Comparison of ENCODE assay signal across 23 cellular contexts in the genomic region with DNA sequence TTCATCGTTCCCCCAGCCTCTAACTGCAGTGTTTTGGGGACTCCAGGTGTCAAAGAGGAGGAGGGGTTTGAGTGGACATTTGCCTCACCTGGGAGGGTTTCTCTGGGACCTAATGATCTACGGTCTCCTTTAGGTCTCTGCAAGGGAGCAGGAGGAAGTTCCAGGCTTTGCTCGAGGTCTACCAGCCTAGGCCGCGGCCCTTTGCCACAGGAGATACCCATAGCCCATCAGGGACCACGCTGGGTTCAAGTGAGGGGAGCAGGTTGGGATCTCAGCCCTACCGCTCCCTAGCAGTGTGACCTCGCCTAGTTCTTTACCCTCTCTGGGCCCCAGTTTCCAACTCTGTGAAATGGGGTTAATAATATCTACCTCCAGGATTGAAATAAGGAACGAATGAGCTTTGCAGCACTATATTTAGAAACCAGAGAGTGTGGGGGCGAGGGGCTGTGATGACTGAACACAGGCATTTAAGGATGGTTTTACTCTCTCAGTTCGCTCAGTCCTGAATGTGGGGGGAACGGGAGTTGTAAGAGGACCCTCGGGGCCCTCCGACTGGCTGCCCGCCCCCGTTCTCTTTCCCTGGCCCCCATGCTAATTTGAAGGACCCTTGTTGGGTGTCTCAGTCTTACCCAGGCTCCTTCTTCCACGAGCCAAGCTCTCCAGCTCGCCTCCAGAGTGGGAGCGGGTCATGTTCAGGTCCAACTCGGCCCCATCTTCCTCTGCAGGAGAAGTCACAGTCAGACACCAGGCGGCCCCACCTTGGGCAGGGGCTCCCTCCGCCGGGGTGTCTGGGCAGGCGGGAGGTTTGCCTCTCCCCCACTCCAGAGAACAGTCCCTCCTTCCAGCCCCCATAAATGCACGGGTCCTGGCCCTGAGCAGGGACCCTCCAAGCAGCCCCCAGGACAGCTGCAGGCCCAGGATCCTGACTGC. TPM values are rescaled to one million over a fixed set of nuclear protein-coding genes. Genes with fewer than 3 reads are reported as not detected.
DNase-seq lines count a peak whose midpoint lies in the region; ATAC-seq, FAIRE-seq and TF ChIP-seq lines count a peak whose summit lies in the region.
"Had no signal": no experiment of that assay in that cellular context is flagged by ENCODE, and none has a peak within 500 bp of the region (broad histone marks: within the 10 kb centered on the region; RNA-seq: fewer than 3 reads in every experiment).

No MANE protein-coding gene starts in this region.

- DNase-seq in H1 (ENCODE audit: low read depth in 1 of 2, low spot score in 2 of 2), result no peak
- no peak for DNase-seq in lower lobe of right lung
- DNase-seq in gastrocnemius medialis, result no peak
- DNase-seq in chondrocyte (ENCODE audit: low spot score), result no peak
- no peak for DNase-seq in glutamatergic neuron
- DNase-seq: activated B cell treated with CpG ODN at 0.5 μM for 24 hours; activated naive CD4-positive, alpha-beta T cell treated with Interleukin-2 at 50 U/mL for 16 hours; activated T-cell treated with anti-CD3 and anti-CD28 coated beads, Interleukin-2, amount 50 U/mL, for 1 hour; anterior cingulate cortex; CD4-positive, alpha-beta memory T cell; cerebellar nuclear complex; DMS153; GF-D8; MV-4-11; NCI-H1694 treated with DMSO at 0.1 percent for 48 hours; stimulated activated naive CD4-positive, alpha-beta T cell; T-helper 9 cell; tibial artery had no signal

- peaks cover 19% of the 10 kb centered on the region for H3K4me1 Mint-ChIP-seq in activated T-helper 17 cell treated with anti-CD3 and anti-CD28 coated beads, Interleukin-2, amount 50 U/mL, for 72 hours
- H3K4me1 Mint-ChIP-seq in chondrocyte (ENCODE audit: low read depth), result peaks cover 53% of the 10 kb centered on the region
- H3K4me1 Mint-ChIP-seq in glutamatergic neuron (ENCODE audit: low read depth, unreplicated experiment), result peaks cover 10% of the 10 kb centered on the region

- no peaks in the 10 kb centered on the region for H3K36me3 ChIP-seq in H1 (ENCODE audit: control insufficient read depth in 2 of 4, insufficient read depth in 4 of 4, low read length in 3 of 4)
- peaks cover 32% of the 10 kb centered on the region for H3K36me3 ChIP-seq in lower lobe of right lung
- no peaks in the 10 kb centered on the region for H3K36me3 ChIP-seq in gastrocnemius medialis

- peak overlapping the region; percentile 80 for H2BK12ac ChIP-seq in H1 (ENCODE audit: low read depth, low read length)

- no peaks in the 10 kb centered on the region for H3K9me3 Mint-ChIP-seq in activated T-helper 17 cell treated with anti-CD3 and anti-CD28 coated beads, Interleukin-2, amount 50 U/mL, for 72 hours
- H3K9me3 Mint-ChIP-seq in chondrocyte (ENCODE audit: low read depth), result no peaks in the 10 kb centered on the region
- H3K9me3 Mint-ChIP-seq in glutamatergic neuron (ENCODE audit: unreplicated experiment), result no peaks in the 10 kb centered on the region
- H3K9me3 Mint-ChIP-seq: activated B cell treated with CpG ODN at 0.5 μM for 24 hours; CD4-positive, alpha-beta memory T cell had no signal

- no peak overlapping the region for H3K4me3 Mint-ChIP-seq in activated T-helper 17 cell treated with anti-CD3 and anti-CD28 coated beads, Interleukin-2, amount 50 U/mL, for 72 hours
- H3K4me3 Mint-ChIP-seq in chondrocyte (ENCODE audit: unreplicated experiment), result no peak overlapping the region
- no peak overlapping the region for H3K4me3 Mint-ChIP-seq in glutamatergic neuron (ENCODE audit: unreplicated experiment)
- H3K4me3 Mint-ChIP-seq: activated B cell treated with CpG ODN at 0.5 μM for 24 hours; CD4-positive, alpha-beta memory T cell had no signal

- TF ChIP-seq POLR2A in H1 (IDR thresholded peaks at IDR 0.05; ENCODE audit: control extremely low read depth in 1 of 2, low read depth in 2 of 2, low read length in 2 of 2) (no peak), gastrocnemius medialis (IDR thresholded peaks at IDR 0.05) (no peak)

- H3K4me1 ChIP-seq in H1 (replicated peaks in 1 of 4; ENCODE audit: control insufficient read depth in 3 of 4, insufficient read depth in 4 of 4, low read length in 3 of 4) (peaks cover 4 to 47% (median 34%) of the 10 kb centered on the region in 4 experiments), lower lobe of right lung (peaks cover 72% of the 10 kb centered on the region), gastrocnemius medialis (peaks cover 55 to 59% of the 10 kb centered on the region in 2 donors)

- POLR2A ChIA-PET in H1 (lab: Charles Lee; ENCODE audit: partially characterized antibody), result interaction anchor here (0.9 to 4.6 kb wide), 9 partner anchors 10 to 87 kb away, joined by 3 to 47 read pairs (median 4); partner anchors contain the start of genes PDGFB and RPL3

- H3K4me3 ChIP-seq in H1 (ENCODE audit: extremely low read depth in 1 of 4, insufficient read depth in 2 of 4, low read depth in 3 of 4, low read length in 4 of 4) (no peak overlapping the region), lower lobe of right lung (no peak overlapping the region), gastrocnemius medialis (peak overlapping the region in 1 of 4 donors; percentile 12)
- H3K4me3 ChIP-seq: smooth muscle cell, tibial artery had no signal

- peak overlapping the region; percentile 29 for H3K4ac ChIP-seq in H1 (replicated peaks; ENCODE audit: insufficient read length, low read depth, low read length)

- 0 out of 2 replicates have a peak overlapping the region, but pooled peaks have one; percentile 72 for H4K8ac ChIP-seq in H1 (ENCODE audit: extremely low read depth, insufficient read depth, low read length)

- no peak overlapping the region for H3K9ac ChIP-seq in H1 (replicated peaks in 1 of 4; ENCODE audit: extremely low read depth in 1 of 4, low read depth in 3 of 4, low read length in 3 of 4)

- no peak overlapping the region for H4K91ac ChIP-seq in H1 (replicated peaks; ENCODE audit: insufficient read length, low read length)

- TF ChIP-seq EP300 in H1 (IDR thresholded peaks at IDR 0.05; ENCODE audit: borderline replicate concordance in 1 of 2, low read depth in 2 of 2, low read length in 2 of 2), result no peak

- H4K5ac ChIP-seq in H1 (ENCODE audit: insufficient read length, low read depth, low read length), result no peak overlapping the region

- peaks cover 16% of the 10 kb centered on the region for H3K27me3 Mint-ChIP-seq in activated T-helper 17 cell treated with anti-CD3 and anti-CD28 coated beads, Interleukin-2, amount 50 U/mL, for 72 hours
- H3K27me3 Mint-ChIP-seq in chondrocyte (ENCODE audit: low read depth) (no peaks in the 10 kb centered on the region), glutamatergic neuron (ENCODE audit: unreplicated experiment) (peaks cover 1% of the 10 kb centered on the region)

- in situ Hi-C loops in gastrocnemius medialis (cut with MboI; ENCODE audit: low sequenced_read_pairs in 4 of 4), result no loop called here

- no peaks in the 10 kb centered on the region for H4K20me1 ChIP-seq in H1 (replicated peaks in 1 of 2; ENCODE audit: control insufficient read depth in 1 of 2, insufficient read depth in 2 of 2, low read length in 2 of 2)

- H3K79me2 ChIP-seq in H1 (ENCODE audit: control insufficient read depth in 1 of 2, insufficient read depth in 2 of 2, low read length in 2 of 2), result no peaks in the 10 kb centered on the region

- H3K9me3 ChIP-seq in H1 (ENCODE audit: insufficient read depth in 2 of 2, low read depth in 1 of 2, low read length in 1 of 2), result no peaks in the 10 kb centered on the region
- no peaks in the 10 kb centered on the region for H3K9me3 ChIP-seq in lower lobe of right lung
- no peaks in the 10 kb centered on the region for H3K9me3 ChIP-seq in gastrocnemius medialis
- H3K9me3 ChIP-seq: tibial artery had no signal

- ATAC-seq in activated T-helper 17 cell treated with anti-CD3 and anti-CD28 coated beads, Interleukin-2, amount 50 U/mL, for 72 hours (replicated peaks), result peak; percentile 45
- ATAC-seq in lower lobe of right lung (no peak), gastrocnemius medialis (no peak), GM19035 (IDR thresholded peaks at IDR 0.05; ENCODE audit: unreplicated experiment) (no peak), GM18907 (IDR thresholded peaks at IDR 0.05; ENCODE audit: unreplicated experiment) (no peak)

- peaks cover 11% of the 10 kb centered on the region for H3K36me3 Mint-ChIP-seq in activated T-helper 17 cell treated with anti-CD3 and anti-CD28 coated beads, Interleukin-2, amount 50 U/mL, for 72 hours (ENCODE audit: low read depth)
- H3K36me3 Mint-ChIP-seq in chondrocyte (ENCODE audit: low read depth), result peaks cover 5% of the 10 kb centered on the region
- H3K36me3 Mint-ChIP-seq in glutamatergic neuron (ENCODE audit: unreplicated experiment), result no peaks in the 10 kb centered on the region

- peak overlapping the region; percentile 46; the same call in 1 of the 2 replicates for H2BK15ac ChIP-seq in H1 (ENCODE audit: low read length)

- no peak overlapping the region for H2BK120ac ChIP-seq in H1 (replicated peaks; ENCODE audit: low read depth, low read length)

- CTCF ChIA-PET in H1 (lab: Charles Lee; ENCODE audit: partially characterized antibody), result interaction anchor here (0.6 to 3.3 kb wide), 7 partner anchors 17 to 154 kb away, joined by 3 to 21 read pairs (median 6); no protein-coding TSS in a partner anchor

- 84% methylated on average over 23 of the region's 25 CpGs; no CpG with 5 or more reads in 1 of the 2 experiments for WGBS in H1 (ENCODE audit: extremely low coverage in 1 of 2, insufficient coverage in 1 of 2, insufficient read length in 1 of 2, insufficient replicate concordance in 2 of 2, low coverage in 1 of 2, low lambda C conversion rate in 2 of 2, missing lambda C conversion rate in 1 of 2), 2 experiments

- H2BK5ac ChIP-seq in H1 (ENCODE audit: low read depth, low read length), result 0 out of 2 replicates have a peak overlapping the region, but pooled peaks have one; percentile 24

- no peak for TF ChIP-seq CTCF in H1 (IDR thresholded peaks at IDR 0.05; ENCODE audit: control extremely low read depth in 1 of 3, insufficient read depth in 1 of 3, low read depth in 1 of 3, low read length in 3 of 3)
- no peak for TF ChIP-seq CTCF in lower lobe of right lung (IDR thresholded peaks at IDR 0.05)
- TF ChIP-seq CTCF in gastrocnemius medialis (IDR thresholded peaks at IDR 0.05 in 4 of 5, conservative IDR thresholded peaks at IDR 0.05 in 1 of 5), result no peak
- TF ChIP-seq CTCF in chondrocyte (IDR thresholded peaks at IDR 0.05), result no peak
- TF ChIP-seq CTCF in glutamatergic neuron (IDR thresholded peaks at IDR 0.05; ENCODE audit: partially characterized antibody, unreplicated experiment), result no peak

- H3K14ac ChIP-seq in H1 (ENCODE audit: insufficient read length), result no peak overlapping the region

- H2AFZ ChIP-seq in H1 (ENCODE audit: low read length), result no peak overlapping the region

- no peak overlapping the region for H2BK20ac ChIP-seq in H1 (ENCODE audit: low read length)

- peak overlapping the region; percentile 13; the same call in 1 of the 2 replicates for H3K18ac ChIP-seq in H1 (ENCODE audit: extremely low read depth, low read length)

- H3K23ac ChIP-seq in H1 (ENCODE audit: insufficient read length), result no peak overlapping the region

- no peak for TF ChIP-seq RAD21 in H1 (IDR thresholded peaks at IDR 0.05 in 1 of 2, conservative IDR thresholded peaks at IDR 0.05 in 1 of 2; ENCODE audit: low read depth in 2 of 2, low read length in 2 of 2)

- H3K27me3 ChIP-seq in H1 (replicated peaks in 1 of 4; ENCODE audit: control insufficient read depth in 3 of 4, extremely low read depth in 1 of 4, insufficient read depth in 3 of 4, low read length in 3 of 4), result peaks cover 0 to 19% (median 9%) of the 10 kb centered on the region in 4 experiments; a peak in 5 of 7 replicates
- peaks cover 7% of the 10 kb centered on the region for H3K27me3 ChIP-seq in lower lobe of right lung (ENCODE audit: low read depth)
- no peaks in the 10 kb centered on the region for H3K27me3 ChIP-seq in gastrocnemius medialis

- H3K27ac ChIP-seq in H1 (ENCODE audit: low read depth, low read length), result no peak overlapping the region
- peak overlapping the region; percentile 77 for H3K27ac ChIP-seq in lower lobe of right lung
- peak overlapping the region; percentile 91 to 97 (median 92) for H3K27ac ChIP-seq in gastrocnemius medialis
- H3K27ac ChIP-seq: tibial artery had no signal

- 0 out of 2 replicates have a peak overlapping the region, but pooled peaks have one; percentile 28 for H2AK5ac ChIP-seq in H1 (ENCODE audit: low read depth, low read length)

- no peaks in the 10 kb centered on the region for H3K23me2 ChIP-seq in H1 (ENCODE audit: low read depth, low read length)

- no peak overlapping the region for H3K4me2 ChIP-seq in H1 (ENCODE audit: insufficient read depth in 1 of 2, low read depth in 2 of 2, low read length in 2 of 2)
- H3K4me2 ChIP-seq: smooth muscle cell had no signal

- no peaks in the 10 kb centered on the region for H3K79me1 ChIP-seq in H1 (ENCODE audit: low read depth, low read length)

- no peak for FAIRE-seq in H1 (lab: Jason Lieb, UNC)
- FAIRE-seq: HTR-8/SVneo had no signal

- no peak overlapping the region for H3K56ac ChIP-seq in H1 (replicated peaks; ENCODE audit: insufficient read length, low read depth, low read length)

- intact Hi-C loops in lower lobe of right lung (cut with DNase I), result no loop called here
- intact Hi-C loops in gastrocnemius medialis (cut with DNase I; ENCODE audit: low total_unique reads), result loop anchor here (2.0 to 10.0 kb wide), 4 partner anchors 58 to 478 kb away; partner anchors contain the start of genes CBX7 and SUN2

- no peak overlapping the region for H3K27ac Mint-ChIP-seq in activated T-helper 17 cell treated with anti-CD3 and anti-CD28 coated beads, Interleukin-2, amount 50 U/mL, for 72 hours
- H3K27ac Mint-ChIP-seq in chondrocyte (ENCODE audit: unreplicated experiment), result no peak overlapping the region
- H3K27ac Mint-ChIP-seq in glutamatergic neuron (ENCODE audit: unreplicated experiment), result no peak overlapping the region
- H3K27ac Mint-ChIP-seq: activated B cell treated with CpG ODN at 0.5 μM for 24 hours; CD4-positive, alpha-beta memory T cell had no signal

RNA-seq across cellular contexts. Expression of gene PDGFB, which starts 11.7 kb away (rescaled TPM):
- total RNA-seq in activated T-helper 17 cell treated with anti-CD3 and anti-CD28 coated beads, Interleukin-2, amount 50 U/mL, for 72 hours, result 10 to 100 TPM in 1 of 2 donors, 1 to 10 TPM in 1; 5.2 to 11.3 TPM
- 8.5 and 9.6 TPM in 2 replicates for total RNA-seq in H1 (2021; fragmentation: NEBNext Ultra II Directional; extraction: Animal tissue kit (Norgen Biotek cat#: 25700))
- polyA plus RNA-seq in H1 (2011; rRNA removed), result 3.9 and 5.5 TPM in 2 replicates
- 6.1 TPM for polyA plus RNA-seq in H1 (2011; cell fraction: cytosol; rRNA removed)
- polyA plus RNA-seq in H1 (2011; cell fraction: nucleus; rRNA removed), result 10.9 TPM
- 2.6 to 3.9 TPM (median 3.8 TPM) in 4 replicates for polyA plus RNA-seq in H1 (2012, experiment 1 of 2)
- 4.1 TPM for polyA plus RNA-seq in H1 (2012, experiment 2 of 2)
- polyA plus RNA-seq in H1 (2013, experiment 1 of 2), result 4.9 TPM
- 6.0 TPM for polyA plus RNA-seq in H1 (2013, experiment 2 of 2)
- polyA minus RNA-seq in H1 (2011; rRNA and poly(A)+ RNA removed), result 3.0 and 5.3 TPM in 2 replicates
- 5.7 TPM for polyA minus RNA-seq in H1 (2011; cell fraction: cytosol; rRNA and poly(A)+ RNA removed)
- 3.5 TPM for polyA minus RNA-seq in H1 (2011; cell fraction: nucleus; rRNA and poly(A)+ RNA removed)
- total RNA-seq in lower lobe of right lung (30.5 TPM), gastrocnemius medialis (10 to 100 TPM in 1 of 4 donors, 1 to 10 TPM in 3; 6.0 to 20.0 (median 8.9) TPM), chondrocyte (10.5 to 16.9 TPM (median 16.5 TPM) in 3 replicates), glutamatergic neuron (ENCODE audit: unreplicated experiment) (0.44 TPM)
- total RNA-seq: activated B cell treated with CpG ODN at 0.5 μM for 24 hours had no signal
